19 cellular contexts compared by ENCODE assay signal in the genomic region with DNA sequence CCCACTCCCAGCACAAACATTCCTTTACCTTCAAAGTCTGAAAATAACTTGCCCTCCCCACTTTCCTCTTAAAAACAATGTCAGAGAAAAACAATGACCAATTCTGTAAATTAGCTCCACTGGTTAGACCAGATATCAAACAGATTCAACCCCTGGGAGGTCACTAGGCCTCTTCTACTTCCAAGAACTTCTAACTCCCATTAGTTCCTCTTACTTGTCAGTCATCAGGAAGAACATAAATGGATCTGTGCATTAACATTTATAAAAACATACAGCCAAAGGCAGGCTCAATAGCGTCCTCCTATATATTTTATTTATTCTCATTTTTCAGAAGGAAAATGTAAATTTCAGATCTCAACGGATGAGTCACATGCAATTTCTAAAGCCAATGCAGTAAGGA.
"Had no signal": no experiment of that assay in that cellular context is flagged by ENCODE, and none has a peak within 500 bp of the region (broad histone marks: within the 10 kb centered on the region; RNA-seq: fewer than 3 reads in every experiment).

No MANE protein-coding gene starts in this region.

- H3K36me3 ChIP-seq: neural progenitor cell, stomach, thoracic aorta had no signal

- H3K9ac ChIP-seq: neural progenitor cell had no signal

- H3K27ac ChIP-seq: neural progenitor cell, psoas muscle, stomach, thoracic aorta had no signal

- H3K9me3 ChIP-seq: mucosa of descending colon, psoas muscle, stomach, thoracic aorta had no signal

- H3K4me3 ChIP-seq: lung, mucosa of descending colon, neural progenitor cell, psoas muscle, skin epidermis, stomach, thoracic aorta had no signal

- H3K4me2 ChIP-seq: neural progenitor cell had no signal

- H3K4me3 Mint-ChIP-seq: activated CD4-positive, alpha-beta T cell treated with anti-CD3 and anti-CD28 coated beads, Interleukin-2, amount 10 ng/mL, durations not matched to agents 7 days and 5 days; activated T-cell treated with anti-CD3 and anti-CD28 coated beads, Interleukin-2, amount 50 U/mL, for 72 hours; effector memory CD8-positive, alpha-beta T cell; neural progenitor cell; stimulated activated effector memory CD8-positive, alpha-beta T cell treated with anti-CD3 and anti-CD28 coated beads, Interleukin-12 subunit alpha, Interleukin-12 subunit beta, amount 100 ng/mL, for 72 hours; T-cell had no signal

- ATAC-seq: activated naive CD4-positive, alpha-beta T cell treated with anti-CD3 and anti-CD28 coated beads, Interleukin-2, amount 50 U/mL, for 72 hours; activated T-cell treated with anti-CD3 and anti-CD28 coated beads, Interleukin-2, amount 50 U/mL, for 72 hours; effector memory CD8-positive, alpha-beta T cell; mucosa of descending colon; psoas muscle; right cardiac atrium; stimulated activated effector memory CD8-positive, alpha-beta T cell treated with anti-CD3 and anti-CD28 coated beads, Interleukin-12 subunit alpha, Interleukin-12 subunit beta, amount 100 ng/mL, for 72 hours; T-cell had no signal

- H3K27me3 ChIP-seq: stomach had no signal

- H3K9me3 Mint-ChIP-seq: activated CD4-positive, alpha-beta T cell treated with anti-CD3 and anti-CD28 coated beads, Interleukin-2, amount 10 ng/mL, durations not matched to agents 7 days and 5 days; activated naive CD4-positive, alpha-beta T cell treated with anti-CD3 and anti-CD28 coated beads, Interleukin-2, amount 50 U/mL, for 72 hours; activated T-cell treated with anti-CD3 and anti-CD28 coated beads, Interleukin-2, amount 50 U/mL, for 72 hours; effector memory CD8-positive, alpha-beta T cell; naive B cell; neural progenitor cell; stimulated activated effector memory CD8-positive, alpha-beta T cell treated with anti-CD3 and anti-CD28 coated beads, Interleukin-12 subunit alpha, Interleukin-12 subunit beta, amount 100 ng/mL, for 72 hours; T-cell had no signal

- H3K36me3 Mint-ChIP-seq: activated naive CD4-positive, alpha-beta T cell treated with anti-CD3 and anti-CD28 coated beads, Interleukin-2, amount 50 U/mL, for 72 hours; naive B cell; neural progenitor cell; stimulated activated effector memory CD8-positive, alpha-beta T cell treated with anti-CD3 and anti-CD28 coated beads, Interleukin-12 subunit alpha, Interleukin-12 subunit beta, amount 100 ng/mL, for 72 hours; T-cell had no signal

- H3K27ac Mint-ChIP-seq: activated CD4-positive, alpha-beta T cell treated with anti-CD3 and anti-CD28 coated beads, Interleukin-2, amount 10 ng/mL, durations not matched to agents 7 days and 5 days; activated naive CD4-positive, alpha-beta T cell treated with anti-CD3 and anti-CD28 coated beads, Interleukin-2, amount 50 U/mL, for 72 hours; activated T-cell treated with anti-CD3 and anti-CD28 coated beads, Interleukin-2, amount 50 U/mL, for 72 hours; effector memory CD8-positive, alpha-beta T cell; neural progenitor cell; stimulated activated effector memory CD8-positive, alpha-beta T cell treated with anti-CD3 and anti-CD28 coated beads, Interleukin-12 subunit alpha, Interleukin-12 subunit beta, amount 100 ng/mL, for 72 hours; T-cell had no signal

- DNase-seq: activated CD4-positive, alpha-beta T cell treated with anti-CD3 and anti-CD28 coated beads, Interleukin-2, amount 10 ng/mL, durations not matched to agents 7 days and 5 days; activated CD8-positive, alpha-beta memory T cell treated with anti-CD3 and anti-CD28 coated beads, Interleukin-2, amount 50 U/mL, for 48 hours; activated gamma-delta T cell; activated T-cell treated with anti-CD3 and anti-CD28 coated beads, Interleukin-2, amount 50 U/mL, for 72 hours; caudate nucleus; effector memory CD8-positive, alpha-beta T cell; mucosa of descending colon; naive B cell; psoas muscle; right cardiac atrium; stimulated activated CD4-positive, alpha-beta T cell treated with anti-CD3 and anti-CD28 coated beads, Interleukin-4, amount 100 ng/mL, for 24 hours; stomach; T-cell had no signal

- H3K27me3 Mint-ChIP-seq: naive B cell had no signal

- H2AFZ ChIP-seq: neural progenitor cell had no signal
